In genomic region chr4:81690871-81691270, GRCh38 we compare ENCODE assay signal across 30 cellular contexts.
"Had no signal": no experiment of that assay in that cellular context is flagged by ENCODE, and none has a peak within 500 bp of the region (broad histone marks: within the 10 kb centered on the region; RNA-seq: fewer than 3 reads in every experiment).

No MANE protein-coding gene starts in this region.

- H3K27ac ChIP-seq: esophagus squamous epithelium, heart right ventricle, left lung, neutrophil, pancreas, right lobe of liver, suprapubic skin, transverse colon, vagina had no signal

- H3K4me1 Mint-ChIP-seq: neural crest cell; stimulated activated naive CD8-positive, alpha-beta T cell treated with anti-CD3 and anti-CD28 coated beads, Interleukin-15, amount 100 ng/mL, for 72 hours had no signal

- H3K9me3 ChIP-seq: esophagus squamous epithelium, heart right ventricle, left lung, mucosa of descending colon, neutrophil, pancreas, right lobe of liver, suprapubic skin, transverse colon, vagina had no signal

- H3K9me3 Mint-ChIP-seq: effector memory CD8-positive, alpha-beta T cell; mesothelial cell of epicardium; naive B cell; natural killer cell treated with Interleukin-12 subunit alpha and Interleukin-12 subunit beta and Interleukin-15 and Interleukin-18, amount 100 ng/mL, for 72 hours; neural crest cell; stimulated activated naive CD8-positive, alpha-beta T cell treated with anti-CD3 and anti-CD28 coated beads, Interleukin-15, amount 100 ng/mL, for 72 hours had no signal

- H3K36me3 Mint-ChIP-seq: mesothelial cell of epicardium; naive B cell; natural killer cell treated with Interleukin-12 subunit alpha and Interleukin-12 subunit beta and Interleukin-15 and Interleukin-18, amount 100 ng/mL, for 72 hours had no signal

- H3K4me1 ChIP-seq: esophagus squamous epithelium, heart right ventricle, left lung, pancreas, suprapubic skin, transverse colon, vagina had no signal

- DNase-seq: dermis blood vessel endothelial cell; effector memory CD8-positive, alpha-beta T cell; erythroblast; esophagus squamous epithelium; foreskin melanocyte; glutamatergic neuron; heart right ventricle; hippocampal formation; left cardiac atrium; left lung; mesenchymal stem cell; mucosa of descending colon; naive B cell; pancreas; right lobe of liver; small intestine; stimulated activated CD4-positive, alpha-beta T cell treated with anti-CD3 and anti-CD28 coated beads, Interleukin-12 subunit alpha, Interleukin-12 subunit beta, amount 100 ng/mL, for 4 hours; stimulated activated CD4-positive, alpha-beta T cell treated with anti-CD3 and anti-CD28 coated beads, Interleukin-1b, Interleukin-23, amount 100 ng/mL, for 48 hours; stimulated activated CD4-positive, alpha-beta T cell treated with anti-CD3 and anti-CD28 coated beads, Interleukin-4, amount 100 ng/mL, for 1 hour; stimulated activated CD8-positive, alpha-beta memory T cell treated with anti-CD3 and anti-CD28 coated beads, Interleukin-4, amount 100 ng/mL, for 48 hours; stimulated activated naive CD4-positive, alpha-beta T cell; stimulated activated naive CD8-positive, alpha-beta T cell treated with anti-CD3 and anti-CD28 coated beads, Interleukin-15, amount 100 ng/mL, for 72 hours; transverse colon had no signal

- H3K4me3 ChIP-seq: esophagus squamous epithelium, heart right ventricle, left lung, mucosa of descending colon, pancreas, right lobe of liver, suprapubic skin, transverse colon, vagina had no signal

- H3K27ac Mint-ChIP-seq: effector memory CD8-positive, alpha-beta T cell; mesothelial cell of epicardium; natural killer cell treated with Interleukin-12 subunit alpha and Interleukin-12 subunit beta and Interleukin-15 and Interleukin-18, amount 100 ng/mL, for 72 hours; progenitor cell of endocrine pancreas; stimulated activated naive CD8-positive, alpha-beta T cell treated with anti-CD3 and anti-CD28 coated beads, Interleukin-15, amount 100 ng/mL, for 72 hours had no signal

- H3K4me3 Mint-ChIP-seq: effector memory CD8-positive, alpha-beta T cell; mesothelial cell of epicardium; naive B cell; natural killer cell treated with Interleukin-12 subunit alpha and Interleukin-12 subunit beta and Interleukin-15 and Interleukin-18, amount 100 ng/mL, for 72 hours; neural crest cell; stimulated activated naive CD8-positive, alpha-beta T cell treated with anti-CD3 and anti-CD28 coated beads, Interleukin-15, amount 100 ng/mL, for 72 hours had no signal

- H3K36me3 ChIP-seq: esophagus squamous epithelium, heart right ventricle, left lung, neutrophil, pancreas, right lobe of liver, suprapubic skin, transverse colon, vagina had no signal

- H3K27me3 ChIP-seq: esophagus squamous epithelium, left lung, neutrophil, pancreas, right lobe of liver, suprapubic skin, transverse colon, vagina had no signal

- ATAC-seq: effector memory CD8-positive, alpha-beta T cell; heart right ventricle; left cardiac atrium; left lung; mucosa of descending colon; natural killer cell treated with Interleukin-12 subunit alpha and Interleukin-12 subunit beta and Interleukin-15 and Interleukin-18, amount 100 ng/mL, for 72 hours; pancreas; right lobe of liver; stimulated activated naive CD8-positive, alpha-beta T cell treated with anti-CD3 and anti-CD28 coated beads, Interleukin-15, amount 100 ng/mL, for 72 hours had no signal

- H3K27me3 Mint-ChIP-seq: progenitor cell of endocrine pancreas had no signal
